In genomic region chr20:45345104-45345936, GRCh38 we compare ENCODE assay signal across 9 cellular contexts. TPM values are rescaled to one million over a fixed set of nuclear protein-coding genes. Genes with fewer than 3 reads are reported as not detected.
A peak's percentile ranks its signal among the peaks of the same experiment; 100 is the strongest.
DNase-seq lines count a peak whose midpoint lies in the region; ATAC-seq lines count a peak whose summit lies in the region.
"Had no signal": no experiment of that assay in that cellular context is flagged by ENCODE, and none has a peak within 500 bp of the region (broad histone marks: within the 10 kb centered on the region; RNA-seq: fewer than 3 reads in every experiment).

No MANE protein-coding gene starts in this region.

- no peaks in the 10 kb centered on the region for H3K9me3 Mint-ChIP-seq in activated T-helper 17 cell treated with anti-CD3 and anti-CD28 coated beads, Interleukin-2, amount 50 U/mL, for 72 hours
- no peaks in the 10 kb centered on the region for H3K9me3 Mint-ChIP-seq in CD8-positive, alpha-beta memory T cell

- H3K9ac ChIP-seq in stomach smooth muscle (ENCODE audit: low read length in 2 of 2): peak overlapping the region; percentile 95 to 96

- H3K27ac Mint-ChIP-seq in activated T-helper 17 cell treated with anti-CD3 and anti-CD28 coated beads, Interleukin-2, amount 50 U/mL, for 72 hours: no peak overlapping the region
- H3K27ac Mint-ChIP-seq in CD8-positive, alpha-beta memory T cell: peak overlapping the region in 2 of 8 donors; percentile 23 to 63

- peak overlapping the region; percentile 93 for H3K4me3 Mint-ChIP-seq in activated T-helper 17 cell treated with anti-CD3 and anti-CD28 coated beads, Interleukin-2, amount 50 U/mL, for 72 hours
- peak overlapping the region in 1 of 7 donors; percentile 46 for H3K4me3 Mint-ChIP-seq in CD8-positive, alpha-beta memory T cell

- peaks cover 44% of the 10 kb centered on the region for H3K36me3 Mint-ChIP-seq in activated T-helper 17 cell treated with anti-CD3 and anti-CD28 coated beads, Interleukin-2, amount 50 U/mL, for 72 hours (ENCODE audit: low read depth)
- H3K36me3 Mint-ChIP-seq in CD8-positive, alpha-beta memory T cell: no peaks in the 10 kb centered on the region

- peaks cover 2 to 8% of the 10 kb centered on the region in 2 donors for H3K36me3 ChIP-seq in stomach smooth muscle (ENCODE audit: control insufficient read depth in 2 of 2, insufficient read depth in 2 of 2, low read length in 2 of 2)
- no peaks in the 10 kb centered on the region for H3K36me3 ChIP-seq in CD8-positive, alpha-beta memory T cell (ENCODE audit: insufficient read depth, low read length)

- DNase-seq in NCI-H510A treated with DMSO at 0.1 percent for 48 hours (lab: John Stamatoyannopoulos, UW) (peak; percentile 71), NCI-H510A (lab: John Stamatoyannopoulos, UW) (no peak), islet precursor cell (peak; percentile 69), NCI-H345 (lab: John Stamatoyannopoulos, UW) (no peak), NCI-H1930 (lab: John Stamatoyannopoulos, UW) (no peak)
- no peak for DNase-seq in CD8-positive, alpha-beta memory T cell

- CTCF ChIA-PET in CD8-positive, alpha-beta memory T cell (lab: Charles Lee): no interaction called here

- no peaks in the 10 kb centered on the region for H3K27me3 ChIP-seq in stomach smooth muscle (ENCODE audit: control insufficient read depth in 1 of 2, insufficient read depth in 2 of 2, low read length in 2 of 2)
- H3K27me3 ChIP-seq in CD8-positive, alpha-beta memory T cell (ENCODE audit: insufficient read depth, low read length, poor library complexity, severe bottlenecking): no peaks in the 10 kb centered on the region

- H3K27me3 Mint-ChIP-seq in activated T-helper 17 cell treated with anti-CD3 and anti-CD28 coated beads, Interleukin-2, amount 50 U/mL, for 72 hours: no peaks in the 10 kb centered on the region
- H3K27me3 Mint-ChIP-seq in CD8-positive, alpha-beta memory T cell: peaks cover 2 to 3% of the 10 kb centered on the region in 2 donors

- no peaks in the 10 kb centered on the region for H3K9me3 ChIP-seq in stomach smooth muscle (ENCODE audit: control insufficient read depth in 2 of 2, low read length in 2 of 2)
- no peaks in the 10 kb centered on the region for H3K9me3 ChIP-seq in CD8-positive, alpha-beta memory T cell (ENCODE audit: low read length)

- H3K4me1 ChIP-seq in stomach smooth muscle (ENCODE audit: control insufficient read depth, insufficient read depth, low read length): peaks cover 70% of the 10 kb centered on the region
- peaks cover 8% of the 10 kb centered on the region for H3K4me1 ChIP-seq in CD8-positive, alpha-beta memory T cell (ENCODE audit: insufficient read depth, low read length)

- ATAC-seq in activated T-helper 17 cell treated with anti-CD3 and anti-CD28 coated beads, Interleukin-2, amount 50 U/mL, for 72 hours (replicated peaks): no peak

- peak overlapping the region; percentile 77 to 91 for H3K4me3 ChIP-seq in stomach smooth muscle (ENCODE audit: low read length in 2 of 2)
- no peak overlapping the region for H3K4me3 ChIP-seq in CD8-positive, alpha-beta memory T cell (ENCODE audit: low read length)

- H3K4me1 Mint-ChIP-seq in activated T-helper 17 cell treated with anti-CD3 and anti-CD28 coated beads, Interleukin-2, amount 50 U/mL, for 72 hours: peaks cover 10% of the 10 kb centered on the region
- peaks cover 13 to 14% (median 14%) of the 10 kb centered on the region in 3 donors for H3K4me1 Mint-ChIP-seq in CD8-positive, alpha-beta memory T cell

- POLR2A ChIA-PET in CD8-positive, alpha-beta memory T cell (lab: Charles Lee): no interaction called here

- peak overlapping the region; percentile 85 for H3K27ac ChIP-seq in stomach smooth muscle (ENCODE audit: low read length)
- no peak overlapping the region for H3K27ac ChIP-seq in CD8-positive, alpha-beta memory T cell (ENCODE audit: low read depth, low read length)

RNA-seq across cellular contexts. Expression of gene SDC4, which starts 2.9 kb away (rescaled TPM):
- 10 to 100 TPM; 21.6 to 62.6 TPM for total RNA-seq in activated T-helper 17 cell treated with anti-CD3 and anti-CD28 coated beads, Interleukin-2, amount 50 U/mL, for 72 hours
- 10 to 100 TPM; 91.3 to 98.1 TPM for total RNA-seq in CD8-positive, alpha-beta memory T cell
- polyA plus RNA-seq in CD8-positive, alpha-beta memory T cell: 1.5 TPM
- total RNA-seq: OCI-LY7 had no signal

RNA-seq across cellular contexts. Expression of gene SYS1, which starts 17.6 kb away (rescaled TPM):
- total RNA-seq in activated T-helper 17 cell treated with anti-CD3 and anti-CD28 coated beads, Interleukin-2, amount 50 U/mL, for 72 hours: 10 to 100 TPM; 29.9 to 32.9 TPM
- total RNA-seq in CD8-positive, alpha-beta memory T cell: 10 to 100 TPM; 48.3 to 54.0 TPM
- polyA plus RNA-seq in CD8-positive, alpha-beta memory T cell: 40.1 TPM

RNA-seq across cellular contexts. Expression of gene TP53TG5, which starts 32.8 kb away (rescaled TPM):
- total RNA-seq in activated T-helper 17 cell treated with anti-CD3 and anti-CD28 coated beads, Interleukin-2, amount 50 U/mL, for 72 hours: under 1 TPM; 0.11 to 0.50 TPM
- not detected for total RNA-seq in CD8-positive, alpha-beta memory T cell
- polyA plus RNA-seq in CD8-positive, alpha-beta memory T cell: not detected
- total RNA-seq: OCI-LY7 had no signal

RNA-seq across cellular contexts. Expression of gene MATN4, which starts 37.2 kb away (rescaled TPM):
- under 1 TPM; 0.11 to 0.66 TPM for total RNA-seq in activated T-helper 17 cell treated with anti-CD3 and anti-CD28 coated beads, Interleukin-2, amount 50 U/mL, for 72 hours
- total RNA-seq in CD8-positive, alpha-beta memory T cell: under 1 TPM in 1 of 2 experiments, not detected in 1; 0.22 TPM
- not detected for polyA plus RNA-seq in CD8-positive, alpha-beta memory T cell

RNA-seq across cellular contexts. Expression of gene RBPJL, which starts 38.7 kb away (rescaled TPM):
- not detected for total RNA-seq in activated T-helper 17 cell treated with anti-CD3 and anti-CD28 coated beads, Interleukin-2, amount 50 U/mL, for 72 hours
- total RNA-seq in CD8-positive, alpha-beta memory T cell: not detected
- not detected for polyA plus RNA-seq in CD8-positive, alpha-beta memory T cell
- total RNA-seq: OCI-LY7 had no signal

Comparison
In these comparisons a context has a peak if more than half of its experiments do, and no peak if none do; other contexts are left out.
1. DNase-seq: peak in NCI-H510A treated with DMSO at 0.1 percent for 48 hours (single experiment) and islet precursor cell (single experiment); none in NCI-H510A (single experiment), NCI-H345 (single experiment), CD8-positive, alpha-beta memory T cell (0 of 5) and NCI-H1930 (0 of 2).